ENCODE assay signal across 8 cellular contexts in the genomic region with DNA sequence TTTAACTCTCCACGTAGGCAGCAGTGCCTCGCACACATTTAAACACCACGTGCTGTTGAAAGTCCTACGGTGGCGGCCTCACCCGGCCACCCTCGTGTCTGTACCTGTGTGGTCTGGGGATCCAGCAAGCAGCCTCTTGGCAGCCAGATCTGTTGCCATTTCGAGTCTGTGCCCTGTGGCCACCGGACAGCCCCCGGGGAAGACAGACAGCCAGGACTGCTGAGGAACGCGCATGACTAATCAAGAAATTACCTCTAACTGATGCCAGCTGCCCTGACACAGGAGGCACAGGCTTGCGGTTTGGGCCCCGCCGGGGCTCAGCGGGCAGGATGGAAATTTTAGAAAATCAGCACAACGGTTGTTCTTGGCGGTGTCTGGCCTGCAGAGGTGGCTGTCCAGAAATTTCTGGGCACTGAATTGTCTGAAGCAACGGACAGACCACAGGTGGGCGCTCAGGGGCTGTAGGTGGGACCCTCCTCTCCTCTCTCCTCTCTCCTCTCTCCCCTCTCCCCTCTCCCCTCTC. TPM values are rescaled to one million over a fixed set of nuclear protein-coding genes. Genes with fewer than 3 reads are reported as not detected.
A peak's percentile ranks its signal among the peaks of the same experiment; 100 is the strongest.
DNase-seq lines count a peak whose midpoint lies in the region; ATAC-seq lines count a peak whose summit lies in the region.

No MANE protein-coding gene starts in this region.

- peak; percentile 47 for ATAC-seq in GM21576 (IDR thresholded peaks at IDR 0.05; ENCODE audit: unreplicated experiment)

- in situ Hi-C loops in G401 (cut with HindIII; ENCODE audit: low sequenced_read_pairs) = no loop called here

- DNase-seq in GF-D8 (lab: John Stamatoyannopoulos, UW) (peak; percentile 95), LoVo (ENCODE audit: low spot score) (peak; percentile 12), NCI-H1436 (lab: John Stamatoyannopoulos, UW) (no peak), G401 (ENCODE audit: low spot score) (no peak)
- peak; percentile 70 to 79 for DNase-seq in activated CD4-positive, alpha-beta T cell treated with anti-CD3 and anti-CD28 coated beads for 4 hours
- DNase-seq in effector CD4-positive, alpha-beta T cell = peak; percentile 71
- peak; percentile 60 to 70 for DNase-seq in stimulated activated CD4-positive, alpha-beta T cell treated with anti-CD3 and anti-CD28 coated beads, Interleukin-2, amount 100 ng/mL, for 48 hours

RNA-seq across cellular contexts. Expression of a gene that starts 15.6 kb away (rescaled TPM):
- 214 and 257 TPM in 2 replicates for total RNA-seq in G401 (2014; rRNA removed; shearing (Covaris generic))

Comparison
In these comparisons a context has a peak if more than half of its experiments do, and no peak if none do; other contexts are left out.
1. DNase-seq: peak in GF-D8 (single experiment), LoVo (single experiment), activated CD4-positive, alpha-beta T cell treated with anti-CD3 and anti-CD28 coated beads for 4 hours (2 of 2), effector CD4-positive, alpha-beta T cell (single experiment) and stimulated activated CD4-positive, alpha-beta T cell treated with anti-CD3 and anti-CD28 coated beads, Interleukin-2, amount 100 ng/mL, for 48 hours (2 of 2); none in NCI-H1436 (single experiment) and G401 (single experiment).